In the genomic region with DNA sequence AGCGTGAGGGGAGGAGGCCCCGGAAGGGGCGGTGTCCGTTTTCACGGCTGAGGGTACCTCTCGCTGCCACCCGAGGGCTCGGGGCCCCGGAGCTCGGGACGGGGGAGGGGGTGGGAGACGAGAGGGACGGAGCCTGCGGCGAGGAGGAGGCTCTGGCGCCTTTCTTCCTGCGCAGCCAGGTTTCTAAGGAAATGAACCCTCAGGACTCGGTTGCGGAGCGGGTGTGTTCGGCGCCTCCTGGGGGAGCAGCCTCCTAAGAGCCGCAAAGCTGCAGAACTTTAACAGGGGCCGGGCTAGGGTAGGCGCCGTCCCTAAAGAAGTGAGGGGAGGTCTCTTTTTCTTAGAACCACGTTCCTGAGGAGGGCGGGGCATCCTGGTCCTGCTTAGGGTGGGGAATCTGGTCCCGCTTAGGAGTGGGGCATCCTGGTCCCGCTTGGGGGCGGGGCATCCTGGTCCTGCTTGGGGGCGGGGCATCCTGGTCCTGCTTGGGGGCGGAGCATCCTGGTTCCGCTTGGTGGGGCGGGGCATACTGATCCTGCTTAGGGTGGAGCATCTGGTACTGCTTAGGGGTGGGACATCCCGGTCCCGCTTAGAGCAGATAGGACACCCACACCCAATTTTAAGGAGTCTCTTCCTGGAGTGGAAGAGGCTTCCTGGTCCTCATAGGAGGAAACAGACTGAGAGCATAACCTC, we compare ENCODE assay signal across 8 cellular contexts. TPM values are rescaled to one million over a fixed set of nuclear protein-coding genes. Genes with fewer than 3 reads are reported as not detected.
DNase-seq lines count a peak whose midpoint lies in the region; ATAC-seq lines count a peak whose summit lies in the region.

No MANE protein-coding gene starts in this region.

- no peak overlapping the region for H3K27ac Mint-ChIP-seq in central memory CD8-positive, alpha-beta T cell (ENCODE audit: low read depth)

- ATAC-seq in central memory CD8-positive, alpha-beta T cell (replicated peaks; ENCODE audit: extremely low read depth, poor library complexity, severe bottlenecking): peak; percentile 35
- ATAC-seq in GM19452 (IDR thresholded peaks at IDR 0.05; ENCODE audit: unreplicated experiment): no peak
- ATAC-seq in HG02840 (IDR thresholded peaks at IDR 0.05; ENCODE audit: low FRiP score, unreplicated experiment): no peak

- peak overlapping the region; percentile 45 to 76 (median 64) for H3K9ac ChIP-seq in BLaER1 treated with 17β-estradiol and CSF1 and Interleukin-3, amounts not matched to agents 10 nM and 100 nM

- peaks cover 7% of the 10 kb centered on the region for H3K36me3 Mint-ChIP-seq in central memory CD8-positive, alpha-beta T cell (ENCODE audit: insufficient read depth)

- peak overlapping the region; percentile 63 for H3K4me3 Mint-ChIP-seq in central memory CD8-positive, alpha-beta T cell

- no peaks in the 10 kb centered on the region; a peak in 1 of 22 replicates for H4K20me1 ChIP-seq in BLaER1 treated with 17β-estradiol and CSF1 and Interleukin-3, amounts not matched to agents 10 nM and 100 nM

- peaks cover 27% of the 10 kb centered on the region for H3K4me1 Mint-ChIP-seq in central memory CD8-positive, alpha-beta T cell

- peaks cover 31 to 55% (median 40%) of the 10 kb centered on the region in 11 experiments for H3K27me3 ChIP-seq in BLaER1 treated with 17β-estradiol and CSF1 and Interleukin-3, amounts not matched to agents 10 nM and 100 nM

- peak overlapping the region in 7 of 11 experiments; percentile 14 to 62 (median 31); a peak in 10 of 22 replicates for H3K27ac ChIP-seq in BLaER1 treated with 17β-estradiol and CSF1 and Interleukin-3, amounts not matched to agents 10 nM and 100 nM

- in situ Hi-C loops in SK-MEL-5 (cut with HindIII; ENCODE audit: low pct_unique_long_range_greater_than_20kb, low sequenced_read_pairs): no loop called here

- DNase-seq in HS-27A (ENCODE audit: low read depth) (peak; percentile 85), SK-MEL-5 (ENCODE audit: low read depth, low spot score) (peak; percentile 86), islet precursor cell (peak; percentile 89)
- DNase-seq in central memory CD8-positive, alpha-beta T cell (ENCODE audit: low spot score in 2 of 2): no peak
- peak; percentile 3 to 24 for DNase-seq in stimulated activated CD4-positive, alpha-beta T cell treated with anti-CD3 and anti-CD28 coated beads, Interleukin-4, amount 100 ng/mL, for 4 hours

- H3K4me3 ChIP-seq in BLaER1 treated with 17β-estradiol and CSF1 and Interleukin-3, amounts not matched to agents 10 nM and 100 nM: peak overlapping the region; percentile 52 to 74 (median 66)

- H3K27me3 Mint-ChIP-seq in central memory CD8-positive, alpha-beta T cell: peaks cover 95% of the 10 kb centered on the region

- no peaks in the 10 kb centered on the region for H3K9me3 Mint-ChIP-seq in central memory CD8-positive, alpha-beta T cell

- peaks cover 11 to 43% (median 39%) of the 10 kb centered on the region in 10 experiments for H3K4me1 ChIP-seq in BLaER1 treated with 17β-estradiol and CSF1 and Interleukin-3, amounts not matched to agents 10 nM and 100 nM

- peaks cover 0 to 12% (median 0%) of the 10 kb centered on the region in 11 experiments; a peak in 4 of 22 replicates for H3K9me3 ChIP-seq in BLaER1 treated with 17β-estradiol and CSF1 and Interleukin-3, amounts not matched to agents 10 nM and 100 nM (replicated peaks in 1 of 11)

- peak overlapping the region; percentile 81 to 97 (median 91) for H3K4me2 ChIP-seq in BLaER1 treated with 17β-estradiol and CSF1 and Interleukin-3, amounts not matched to agents 10 nM and 100 nM

- no peaks in the 10 kb centered on the region for H3K36me3 ChIP-seq in BLaER1 treated with 17β-estradiol and CSF1 and Interleukin-3, amounts not matched to agents 10 nM and 100 nM

RNA-seq across cellular contexts. Expression of gene SYT5, which starts 6.2 kb away (rescaled TPM):
- 0.37 and 1.1 TPM in 2 replicates for total RNA-seq in SK-MEL-5 (2014; rRNA removed; shearing (Covaris generic))
- 1.7 and 3.8 TPM in 2 replicates for polyA plus RNA-seq in SK-MEL-5 (2015; cell fraction: cytosol; rRNA removed)
- 0.73 and 1.6 TPM in 2 replicates for polyA plus RNA-seq in SK-MEL-5 (2015; cell fraction: nucleus; rRNA removed)

RNA-seq across cellular contexts. Expression of gene DNAAF3, which starts 7.5 kb away (rescaled TPM):
- 2.8 and 3.2 TPM in 2 replicates for total RNA-seq in SK-MEL-5 (2014; rRNA removed; shearing (Covaris generic))
- polyA plus RNA-seq in SK-MEL-5 (2015; cell fraction: cytosol; rRNA removed): 4.7 and 7.6 TPM in 2 replicates
- polyA plus RNA-seq in SK-MEL-5 (2015; cell fraction: nucleus; rRNA removed): 13.5 and 25.9 TPM in 2 replicates

RNA-seq across cellular contexts. Expression of gene TNNI3, which starts 16.3 kb away (rescaled TPM):
- 1.6 and 2.3 TPM in 2 replicates for total RNA-seq in SK-MEL-5 (2014; rRNA removed; shearing (Covaris generic))
- 1.6 and 5.0 TPM in 2 replicates for polyA plus RNA-seq in SK-MEL-5 (2015; cell fraction: cytosol; rRNA removed)
- 1.9 TPM in 1 of 2 replicates, not detected in the other for polyA plus RNA-seq in SK-MEL-5 (2015; cell fraction: nucleus; rRNA removed)

RNA-seq across cellular contexts. Expression of gene TNNT1, which starts 24.9 kb away (rescaled TPM):
- total RNA-seq in SK-MEL-5 (2014; rRNA removed; shearing (Covaris generic)): 53.1 and 53.4 TPM in 2 replicates
- 22.3 and 28.6 TPM in 2 replicates for polyA plus RNA-seq in SK-MEL-5 (2015; cell fraction: cytosol; rRNA removed)
- polyA plus RNA-seq in SK-MEL-5 (2015; cell fraction: nucleus; rRNA removed): 8.2 and 10.2 TPM in 2 replicates

RNA-seq across cellular contexts. Expression of gene PTPRH, which starts 35.4 kb away (rescaled TPM):
- total RNA-seq in SK-MEL-5 (2014; rRNA removed; shearing (Covaris generic)): 29.8 and 38.1 TPM in 2 replicates
- 20.0 and 25.1 TPM in 2 replicates for polyA plus RNA-seq in SK-MEL-5 (2015; cell fraction: cytosol; rRNA removed)
- 35.2 and 39.0 TPM in 2 replicates for polyA plus RNA-seq in SK-MEL-5 (2015; cell fraction: nucleus; rRNA removed)

Comparison
In these comparisons a context has a peak if more than half of its experiments do, and no peak if none do; other contexts are left out.
1. DNase-seq: peak in HS-27A (single experiment), SK-MEL-5 (single experiment), islet precursor cell (single experiment) and stimulated activated CD4-positive, alpha-beta T cell treated with anti-CD3 and anti-CD28 coated beads, Interleukin-4, amount 100 ng/mL, for 4 hours (2 of 2); none in central memory CD8-positive, alpha-beta T cell (0 of 2).